ENCODE assay signal across 8 cellular contexts in the genomic region with DNA sequence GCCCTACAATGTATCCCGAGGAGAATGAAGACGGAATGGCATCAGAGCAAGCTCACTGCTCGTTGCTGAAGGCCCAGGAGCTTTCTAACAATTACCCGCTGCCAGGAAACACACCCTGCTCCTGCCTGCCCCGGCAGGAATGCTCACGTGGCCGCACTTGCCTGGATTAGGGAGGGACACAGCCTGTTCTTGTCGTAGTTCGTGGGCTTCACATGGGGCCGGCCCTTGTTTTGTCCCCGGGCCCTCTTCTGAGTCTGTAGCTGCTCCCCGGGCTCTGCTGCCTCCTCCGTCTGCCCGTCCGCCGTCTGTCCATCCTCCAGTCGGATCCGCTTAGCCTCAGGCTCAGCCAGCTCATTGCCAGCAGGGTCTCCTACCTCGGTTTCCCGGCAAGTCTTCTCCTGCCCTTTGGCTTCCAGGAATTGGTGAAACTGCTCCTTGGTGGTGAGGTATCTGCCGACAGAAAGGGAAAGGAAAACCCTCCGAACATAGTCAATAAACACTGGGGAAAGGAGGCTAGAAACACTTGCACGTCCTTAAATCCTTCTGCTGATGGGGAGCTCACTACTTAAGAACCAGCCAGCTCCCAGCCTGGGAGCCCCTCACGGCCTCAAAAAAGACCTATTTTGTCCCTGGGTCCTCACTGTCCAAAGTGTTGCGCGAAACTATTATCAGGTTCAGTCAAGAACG. TPM values are rescaled to one million over a fixed set of nuclear protein-coding genes. Genes with fewer than 3 reads are reported as not detected.
A peak's percentile ranks its signal among the peaks of the same experiment; 100 is the strongest.
DNase-seq lines count a peak whose midpoint lies in the region; ATAC-seq, FAIRE-seq and TF ChIP-seq lines count a peak whose summit lies in the region.

No MANE protein-coding gene starts in this region.

- peak overlapping the region; percentile 100 for H3K27ac Mint-ChIP-seq in activated CD8-positive, alpha-beta T cell treated with anti-CD3 and anti-CD28 coated beads, Interleukin-2, amount 10 ng/mL, durations not matched to agents 7 days and 5 days

- H3K4me3 Mint-ChIP-seq in activated CD8-positive, alpha-beta T cell treated with anti-CD3 and anti-CD28 coated beads, Interleukin-2, amount 10 ng/mL, durations not matched to agents 7 days and 5 days, result peak overlapping the region; percentile 100

- POLR2A ChIA-PET in HEK293 (lab: Yijun Ruan, JAX) (interaction anchor here (0.5 to 2.1 kb wide), 6 partner anchors 14 to 114 kb away, joined by 3 to 18 read pairs (median 8); partner anchors contain the start of genes CATSPERD, LONP1, NDUFA11 and RPL36), GM10248 (lab: Yijun Ruan, JAX) (no interaction called here)
- POLR2A ChIA-PET in activated CD8-positive, alpha-beta T cell treated with anti-CD3 and anti-CD28 coated beads, Interleukin-2, amount 10 ng/mL, durations not matched to agents 7 days and 5 days (lab: Charles Lee), result interaction anchor here (0.6 to 2.2 kb wide), 9 partner anchors 10 to 820 kb away, joined by 3 to 12 read pairs (median 4); partner anchors contain the start of genes CATSPERD and LONP1

- ATAC-seq in activated CD8-positive, alpha-beta T cell treated with anti-CD3 and anti-CD28 coated beads, Interleukin-2, amount 10 ng/mL, durations not matched to agents 7 days and 5 days, result no peak
- no peak for ATAC-seq in GM21723 (IDR thresholded peaks at IDR 0.05; ENCODE audit: unreplicated experiment)

- CTCF ChIA-PET in HEK293 (lab: Yijun Ruan, JAX) (interaction anchor here (0.6 to 2.8 kb wide), 5 partner anchors 14 to 148 kb away, joined by 3 to 24 read pairs (median 3); partner anchors contain the start of gene NRTN), GM10248 (lab: Yijun Ruan, JAX) (interaction anchor here (0.8 to 8.5 kb wide), 3 partner anchors 14 to 178 kb away, joined by 3 to 75 read pairs (median 4); partner anchors contain the start of gene NRTN)
- CTCF ChIA-PET in activated CD8-positive, alpha-beta T cell treated with anti-CD3 and anti-CD28 coated beads, Interleukin-2, amount 10 ng/mL, durations not matched to agents 7 days and 5 days (lab: Charles Lee), result interaction anchor here (1.3 to 6.2 kb wide), 3 partner anchors 11 to 167 kb away, joined by 3 to 44 read pairs (median 4); partner anchors contain the start of genes NRTN, SAFB and SAFB2

- DNase-seq in activated CD8-positive, alpha-beta T cell treated with anti-CD3 and anti-CD28 coated beads, Interleukin-2, amount 10 ng/mL, durations not matched to agents 7 days and 5 days, result no peak
- DNase-seq in iPS DF 6.9 (ENCODE audit: low read depth, low spot score) (no peak), small intestine (no peak), GM10248 (ENCODE audit: extremely low spot score) (no peak), NCI-H1436 (lab: John Stamatoyannopoulos, UW) (no peak), nucleus accumbens (lab: John Stamatoyannopoulos, UW) (no peak)

- H3K9me3 Mint-ChIP-seq in activated CD8-positive, alpha-beta T cell treated with anti-CD3 and anti-CD28 coated beads, Interleukin-2, amount 10 ng/mL, durations not matched to agents 7 days and 5 days (ENCODE audit: insufficient read depth), result no peaks in the 10 kb centered on the region

- no CpG with 5 or more reads among the region's 27 CpGs for WGBS in iPS DF 6.9 (ENCODE audit: insufficient coverage, insufficient read length)
- 72 to 75% (median 73%) methylated on average over 27 of the region's 27 CpGs for WGBS in small intestine, 3 donors

- 0 out of 2 replicates have a peak overlapping the region, but pooled peaks have one; percentile 18 for H3K27ac ChIP-seq in HEK293 (ENCODE audit: extremely low read depth, low read depth, low read length)
- no peak overlapping the region for H3K27ac ChIP-seq in iPS DF 6.9 (ENCODE audit: low read length)
- H3K27ac ChIP-seq in small intestine (ENCODE audit: low read depth in 1 of 2, low read length in 1 of 2), result peak overlapping the region; percentile 28 to 96

- H3K36me3 Mint-ChIP-seq in activated CD8-positive, alpha-beta T cell treated with anti-CD3 and anti-CD28 coated beads, Interleukin-2, amount 10 ng/mL, durations not matched to agents 7 days and 5 days (ENCODE audit: low read depth), result peaks cover 39% of the 10 kb centered on the region

- H3K36me3 ChIP-seq in HEK293 (ENCODE audit: control insufficient read depth in 2 of 2, insufficient read depth in 1 of 2, low read length in 2 of 2), result peaks cover 11 to 52% of the 10 kb centered on the region in 2 experiments; a peak in 2 of 3 replicates
- H3K36me3 ChIP-seq in iPS DF 6.9 (ENCODE audit: control insufficient read depth, insufficient read depth, low read length), result peaks cover 42% of the 10 kb centered on the region
- peaks cover 22 to 24% of the 10 kb centered on the region in 2 donors for H3K36me3 ChIP-seq in small intestine (ENCODE audit: control insufficient read depth in 2 of 2, insufficient read depth in 2 of 2, low read length in 2 of 2)

- H3K4me1 ChIP-seq in HEK293 (ENCODE audit: control insufficient read depth, insufficient read depth, low read length) (no peaks in the 10 kb centered on the region), iPS DF 6.9 (ENCODE audit: control insufficient read depth, insufficient read depth, low read length) (no peaks in the 10 kb centered on the region), small intestine (ENCODE audit: control insufficient read depth in 2 of 2, insufficient read depth in 1 of 2, low read depth in 1 of 2, low read length in 1 of 2) (peaks cover 2 to 4% of the 10 kb centered on the region in 2 donors)

- H3K27me3 ChIP-seq in iPS DF 6.9 (ENCODE audit: control insufficient read depth, insufficient read depth, low read length) (no peaks in the 10 kb centered on the region), small intestine (ENCODE audit: control insufficient read depth in 2 of 2, insufficient read depth in 2 of 2, low read length in 2 of 2) (no peaks in the 10 kb centered on the region)

- no peaks in the 10 kb centered on the region for H3K9me3 ChIP-seq in HEK293 (ENCODE audit: control insufficient read depth, insufficient read depth, low read depth, low read length)
- H3K9me3 ChIP-seq in iPS DF 6.9 (ENCODE audit: control insufficient read depth, insufficient read depth, low read length), result no peaks in the 10 kb centered on the region
- H3K9me3 ChIP-seq in small intestine (ENCODE audit: control insufficient read depth, low read depth), result no peaks in the 10 kb centered on the region

- H3K4me3 ChIP-seq in HEK293 (ENCODE audit: low read depth, low read length) (peak overlapping the region; percentile 71), iPS DF 6.9 (ENCODE audit: low read length) (peak overlapping the region; percentile 24; the same call in 1 of the 2 replicates), small intestine (ENCODE audit: low read depth in 1 of 2, low read length in 2 of 2) (peak overlapping the region in 1 of 2 donors; percentile 71)

- no peak for FAIRE-seq in small intestine (lab: Jason Lieb, UNC)

- TF ChIP-seq CTCF in HEK293 (tag by site-specific recombination; IDR thresholded peaks at IDR 0.05) (no peak), GM10248 (IDR thresholded peaks at IDR 0.05; ENCODE audit: control extremely low read depth, extremely low read depth, low read depth, missing control alignments) (no peak)

- no peaks in the 10 kb centered on the region for H3K27me3 Mint-ChIP-seq in activated CD8-positive, alpha-beta T cell treated with anti-CD3 and anti-CD28 coated beads, Interleukin-2, amount 10 ng/mL, durations not matched to agents 7 days and 5 days (ENCODE audit: low read depth)

- H3K4me1 Mint-ChIP-seq in activated CD8-positive, alpha-beta T cell treated with anti-CD3 and anti-CD28 coated beads, Interleukin-2, amount 10 ng/mL, durations not matched to agents 7 days and 5 days (ENCODE audit: low read depth), result peaks cover 16% of the 10 kb centered on the region

TF ChIP-seq in HEK293, 187 proteins besides CTCF, POLR2A, EP300 and RAD21 (continues in another document):
- TF ChIP-seq ZNF677 (tag by site-specific recombination; IDR thresholded peaks at IDR 0.05) (peak; percentile 96), ZNF266 (tag by site-specific recombination; IDR thresholded peaks at IDR 0.05; ENCODE audit: low read depth) (no peak), ZNF48 (tag by site-specific recombination; IDR thresholded peaks at IDR 0.05) (no peak), KLF17 (tag by site-specific recombination; IDR thresholded peaks at IDR 0.05) (no peak), ZNF837 (tag by site-specific recombination; IDR thresholded peaks at IDR 0.05) (no peak), ZNF561 (tag by site-specific recombination; IDR thresholded peaks at IDR 0.05; ENCODE audit: borderline replicate concordance) (no peak)

RNA-seq across cellular contexts. Expression of gene DUS3L, which starts 0.9 kb away (rescaled TPM):
- total RNA-seq in activated CD8-positive, alpha-beta T cell treated with anti-CD3 and anti-CD28 coated beads, Interleukin-2, amount 10 ng/mL, durations not matched to agents 7 days and 5 days, result 10 to 100 TPM; 56.6 to 66.3 TPM
- 10 to 100 TPM; 41.2 to 43.8 (median 42.6) TPM for polyA plus RNA-seq in small intestine

RNA-seq across cellular contexts. Expression of gene PRR22, which starts 5.5 kb away (rescaled TPM):
- 1 to 10 TPM; 5.7 to 6.0 TPM for total RNA-seq in activated CD8-positive, alpha-beta T cell treated with anti-CD3 and anti-CD28 coated beads, Interleukin-2, amount 10 ng/mL, durations not matched to agents 7 days and 5 days
- polyA plus RNA-seq in small intestine, result 1 to 10 TPM; 9.0 to 9.7 (median 9.4) TPM

RNA-seq across cellular contexts. Expression of gene NRTN, which starts 14.8 kb away (rescaled TPM):
- not detected for total RNA-seq in activated CD8-positive, alpha-beta T cell treated with anti-CD3 and anti-CD28 coated beads, Interleukin-2, amount 10 ng/mL, durations not matched to agents 7 days and 5 days
- polyA plus RNA-seq in small intestine, result 1 to 10 TPM in 2 of 3 donors, not detected in 1; 2.9 to 3.0 TPM

RNA-seq across cellular contexts. Expression of gene FUT6, which starts 49.5 kb away (rescaled TPM):
- total RNA-seq in activated CD8-positive, alpha-beta T cell treated with anti-CD3 and anti-CD28 coated beads, Interleukin-2, amount 10 ng/mL, durations not matched to agents 7 days and 5 days, result under 1 TPM; 0.16 to 0.18 TPM
- 10 to 100 TPM; 22.4 to 34.6 (median 23.9) TPM for polyA plus RNA-seq in small intestine
